16 cellular contexts compared by ENCODE assay signal in genomic region chr5:65121880-65122436, GRCh38.
DNase-seq lines count a peak whose midpoint lies in the region; ATAC-seq and TF ChIP-seq lines count a peak whose summit lies in the region.
"Had no signal": no experiment of that assay in that cellular context is flagged by ENCODE, and none has a peak within 500 bp of the region (broad histone marks: within the 10 kb centered on the region; RNA-seq: fewer than 3 reads in every experiment).

No MANE protein-coding gene starts in this region.

- H3K27me3 Mint-ChIP-seq in WTC11 (ENCODE audit: low read depth) (peaks cover 3% of the 10 kb centered on the region; the same call in 1 of the 2 replicates), chondrocyte (ENCODE audit: low read depth) (no peaks in the 10 kb centered on the region)
- no peaks in the 10 kb centered on the region for H3K27me3 Mint-ChIP-seq in naive thymus-derived CD8-positive, alpha-beta T cell

- no peak overlapping the region for H3K4me3 ChIP-seq in foreskin fibroblast (ENCODE audit: low read depth in 1 of 2, low read length in 2 of 2)
- H3K4me3 ChIP-seq: gastroesophageal sphincter, HAP-1, ovary, testis had no signal

- H3K27ac Mint-ChIP-seq in WTC11 (no peak overlapping the region), chondrocyte (ENCODE audit: unreplicated experiment) (no peak overlapping the region)
- no peak overlapping the region for H3K27ac Mint-ChIP-seq in naive thymus-derived CD8-positive, alpha-beta T cell

- intact Hi-C loops in Right ventricle myocardium inferior (cut with DNase I): no loop called here

- peaks cover 29% of the 10 kb centered on the region for H3K4me1 Mint-ChIP-seq in WTC11
- no peaks in the 10 kb centered on the region for H3K4me1 Mint-ChIP-seq in naive thymus-derived CD8-positive, alpha-beta T cell
- H3K4me1 Mint-ChIP-seq in chondrocyte (ENCODE audit: low read depth): peaks cover 14% of the 10 kb centered on the region

- DNase-seq in AG08395 (ENCODE audit: low spot score) (peak; percentile 26), GM04504 (ENCODE audit: low read depth) (peak; percentile 32), WTC11 (ENCODE audit: low spot score) (no peak), foreskin fibroblast (peak; percentile 75 to 81), NOMO-1 treated with DMSO at 0.1 percent for 48 hours (lab: John Stamatoyannopoulos, UW; ENCODE audit: unreplicated experiment) (no peak), Right ventricle myocardium inferior (ENCODE audit: missing footprints) (no peak), chondrocyte (ENCODE audit: low spot score) (no peak)
- no peak for DNase-seq in naive thymus-derived CD8-positive, alpha-beta T cell
- DNase-seq: activated CD4-positive, alpha-beta T cell treated with anti-CD3 and anti-CD28 coated beads for 4 hours; midbrain; NCI-H2029 treated with DMSO at 0.1 percent for 48 hours; NCI-H526 treated with DMSO at 0.1 percent for 48 hours; ovary; testis had no signal

- ATAC-seq in WTC11: no peak
- ATAC-seq in Right ventricle myocardium inferior: no peak
- ATAC-seq in naive thymus-derived CD8-positive, alpha-beta T cell: no peak
- ATAC-seq: gastroesophageal sphincter had no signal

- peaks cover 20% of the 10 kb centered on the region for H3K36me3 Mint-ChIP-seq in WTC11
- peaks cover 0 to 10% (median 7%) of the 10 kb centered on the region in 3 donors for H3K36me3 Mint-ChIP-seq in naive thymus-derived CD8-positive, alpha-beta T cell
- peaks cover 2% of the 10 kb centered on the region for H3K36me3 Mint-ChIP-seq in chondrocyte (ENCODE audit: low read depth)

- H3K9me3 Mint-ChIP-seq in WTC11: peaks cover 37% of the 10 kb centered on the region
- peaks cover 4 to 15% (median 8%) of the 10 kb centered on the region in 9 donors for H3K9me3 Mint-ChIP-seq in naive thymus-derived CD8-positive, alpha-beta T cell
- H3K9me3 Mint-ChIP-seq in chondrocyte (ENCODE audit: low read depth): peaks cover 11% of the 10 kb centered on the region

- H3K4me3 Mint-ChIP-seq in WTC11 (no peak overlapping the region), chondrocyte (ENCODE audit: unreplicated experiment) (no peak overlapping the region)
- H3K4me3 Mint-ChIP-seq in naive thymus-derived CD8-positive, alpha-beta T cell: no peak overlapping the region

- TF ChIP-seq CTCF in WTC11 (IDR thresholded peaks at IDR 0.05): no peak
- no peak for TF ChIP-seq CTCF in foreskin fibroblast (IDR thresholded peaks at IDR 0.05; ENCODE audit: low read depth, low read length)
- TF ChIP-seq CTCF in chondrocyte (IDR thresholded peaks at IDR 0.05): no peak

- CTCF ChIA-PET in WTC11 (lab: Charles Lee): no interaction called here

- POLR2A ChIA-PET in WTC11 (lab: Charles Lee): no interaction called here
- POLR2A ChIA-PET in naive thymus-derived CD8-positive, alpha-beta T cell (lab: Charles Lee): no interaction called here

TF ChIP-seq in WTC11, 78 proteins besides CTCF, POLR2A, EP300 and RAD21:
- TF ChIP-seq ZNF423 (CRISPR knock-in tag; IDR thresholded peaks at IDR 0.05) (no peak), GABPB1 (CRISPR knock-in tag; IDR thresholded peaks at IDR 0.05) (peak; percentile 77)

Comparison
In these comparisons a context has a peak if more than half of its experiments do, and no peak if none do; other contexts are left out.
1. DNase-seq: peak in AG08395 (single experiment), GM04504 (single experiment) and foreskin fibroblast (2 of 2); none in WTC11 (single experiment), NOMO-1 treated with DMSO at 0.1 percent for 48 hours (single experiment), Right ventricle myocardium inferior (single experiment), naive thymus-derived CD8-positive, alpha-beta T cell (0 of 10) and chondrocyte (single experiment).